ENCODE assay signal across 8 cellular contexts in genomic region chr11:8206251-8207079, GRCh38. TPM values are rescaled to one million over a fixed set of nuclear protein-coding genes. Genes with fewer than 3 reads are reported as not detected.
DNase-seq lines count a peak whose midpoint lies in the region; ATAC-seq and TF ChIP-seq lines count a peak whose summit lies in the region.

No MANE protein-coding gene starts in this region.

- no peak overlapping the region for H3K27ac ChIP-seq in GM23338 (ENCODE audit: low read depth)
- H3K27ac ChIP-seq in trophoblast cell (ENCODE audit: low read depth, low read length): no peak overlapping the region

- DNase-seq in GM23338 (ENCODE audit: low spot score): peak; percentile 70
- peak; percentile 46 for DNase-seq in NOMO-1 treated with dmso at 0.1 percent for 144 hours (lab: John Stamatoyannopoulos, UW; ENCODE audit: unreplicated experiment)
- peak; percentile 22 for DNase-seq in fibroblast of pulmonary artery (ENCODE audit: low read depth)
- DNase-seq in trophoblast cell: peak; percentile 28 to 69
- no peak for DNase-seq in NCI-H1930 (lab: John Stamatoyannopoulos, UW)
- DNase-seq in activated T-helper 1 cell treated with anti-CD3 and anti-CD28 coated beads, Interleukin-12 subunit alpha, Interleukin-12 subunit beta, Interleukin-2, Interleukin-4 antibody, amounts not matched to agents 30 ng/mL and 10 ng/mL and 1 ng/mL, durations not matched to agents 14 hours and 24 hours and 36 hours (ENCODE audit: low spot score): no peak
- no peak for DNase-seq in GM20000 (ENCODE audit: low spot score)

- H3K9me3 Mint-ChIP-seq in GM23338: no peaks in the 10 kb centered on the region
- H3K9me3 Mint-ChIP-seq in activated T-helper 1 cell treated with anti-CD3 and anti-CD28 coated beads, Interleukin-12 subunit alpha, Interleukin-12 subunit beta, Interleukin-2, Interleukin-4 antibody, amounts not matched to agents 30 ng/mL and 10 ng/mL and 1 ng/mL, durations not matched to agents 14 hours and 24 hours and 36 hours: no peaks in the 10 kb centered on the region

- peak overlapping the region; percentile 99 for H2AFZ ChIP-seq in GM23338
- no peak overlapping the region for H2AFZ ChIP-seq in trophoblast cell (ENCODE audit: insufficient read depth, low read length, poor library complexity)

- H3K27me3 Mint-ChIP-seq in GM23338 (ENCODE audit: insufficient read depth, low read depth, poor library complexity): peaks cover 11% of the 10 kb centered on the region
- peaks cover 7% of the 10 kb centered on the region for H3K27me3 Mint-ChIP-seq in activated T-helper 1 cell treated with anti-CD3 and anti-CD28 coated beads, Interleukin-12 subunit alpha, Interleukin-12 subunit beta, Interleukin-2, Interleukin-4 antibody, amounts not matched to agents 30 ng/mL and 10 ng/mL and 1 ng/mL, durations not matched to agents 14 hours and 24 hours and 36 hours (ENCODE audit: insufficient read depth)

- H3K4ac ChIP-seq in trophoblast cell (ENCODE audit: low read depth, low read length): no peak overlapping the region

- H3K27me3 ChIP-seq in GM23338 (ENCODE audit: insufficient read depth) (no peaks in the 10 kb centered on the region), trophoblast cell (ENCODE audit: insufficient read depth, low read length) (no peaks in the 10 kb centered on the region)

- no peak overlapping the region for H4K91ac ChIP-seq in trophoblast cell (ENCODE audit: low read depth, low read length)

- no peaks in the 10 kb centered on the region for H3K9me3 ChIP-seq in trophoblast cell (ENCODE audit: insufficient read depth, low read depth, low read length)

- H3K27ac Mint-ChIP-seq in GM23338: no peak overlapping the region
- H3K27ac Mint-ChIP-seq in activated T-helper 1 cell treated with anti-CD3 and anti-CD28 coated beads, Interleukin-12 subunit alpha, Interleukin-12 subunit beta, Interleukin-2, Interleukin-4 antibody, amounts not matched to agents 30 ng/mL and 10 ng/mL and 1 ng/mL, durations not matched to agents 14 hours and 24 hours and 36 hours: no peak overlapping the region

- H2BK5ac ChIP-seq in trophoblast cell (ENCODE audit: low read depth, low read length, poor library complexity): no peak overlapping the region

- intact Hi-C loops in activated T-helper 1 cell treated with anti-CD3 and anti-CD28 coated beads, Interleukin-12 subunit alpha, Interleukin-12 subunit beta, Interleukin-2, Interleukin-4 antibody, amounts not matched to agents 30 ng/mL and 10 ng/mL and 1 ng/mL, durations not matched to agents 14 hours and 24 hours and 36 hours (cut with micrococcal nuclease): no loop called here

- H3K79me1 ChIP-seq in trophoblast cell (ENCODE audit: low read length): no peaks in the 10 kb centered on the region

- no peak overlapping the region for H3K18ac ChIP-seq in trophoblast cell (ENCODE audit: low read length)

- H3K36me3 ChIP-seq in GM23338 (ENCODE audit: insufficient read depth) (no peaks in the 10 kb centered on the region), trophoblast cell (ENCODE audit: control insufficient read depth in 1 of 2, insufficient read depth in 2 of 2, low read length in 2 of 2) (no peaks in the 10 kb centered on the region)

- H3K9ac ChIP-seq in trophoblast cell (ENCODE audit: low read length): no peak overlapping the region

- H3K4me2 ChIP-seq in GM23338: no peak overlapping the region
- H3K4me2 ChIP-seq in trophoblast cell (ENCODE audit: low read length): no peak overlapping the region

- H3K9me2 ChIP-seq in GM23338 (ENCODE audit: insufficient read depth): 0 out of 2 replicates have a peak, but pooled peaks cover 6% of the 10 kb centered on the region

- H3K4me3 ChIP-seq in GM23338 (no peak overlapping the region), fibroblast of pulmonary artery (replicated peaks; ENCODE audit: low read depth, low read length) (no peak overlapping the region), trophoblast cell (ENCODE audit: low read depth, low read length) (no peak overlapping the region)

- no peak overlapping the region for H2BK120ac ChIP-seq in trophoblast cell (ENCODE audit: insufficient read depth, low read length, poor library complexity)

- H3K23ac ChIP-seq in trophoblast cell (ENCODE audit: low read length): no peak overlapping the region

- no peak overlapping the region for H3K14ac ChIP-seq in trophoblast cell (ENCODE audit: low read length)

- no peak overlapping the region for H2BK12ac ChIP-seq in trophoblast cell (ENCODE audit: low read length)

- no peak overlapping the region for H3K4me3 Mint-ChIP-seq in GM23338
- H3K4me3 Mint-ChIP-seq in activated T-helper 1 cell treated with anti-CD3 and anti-CD28 coated beads, Interleukin-12 subunit alpha, Interleukin-12 subunit beta, Interleukin-2, Interleukin-4 antibody, amounts not matched to agents 30 ng/mL and 10 ng/mL and 1 ng/mL, durations not matched to agents 14 hours and 24 hours and 36 hours: no peak overlapping the region

- H2AK5ac ChIP-seq in trophoblast cell (ENCODE audit: low read length): no peak overlapping the region

- no peaks in the 10 kb centered on the region for H4K20me1 ChIP-seq in GM23338 (replicated peaks; ENCODE audit: insufficient read depth)

- H4K8ac ChIP-seq in trophoblast cell (ENCODE audit: low read depth, low read length): no peak overlapping the region

- peaks cover 18% of the 10 kb centered on the region for H3K4me1 Mint-ChIP-seq in GM23338
- no peaks in the 10 kb centered on the region for H3K4me1 Mint-ChIP-seq in activated T-helper 1 cell treated with anti-CD3 and anti-CD28 coated beads, Interleukin-12 subunit alpha, Interleukin-12 subunit beta, Interleukin-2, Interleukin-4 antibody, amounts not matched to agents 30 ng/mL and 10 ng/mL and 1 ng/mL, durations not matched to agents 14 hours and 24 hours and 36 hours (ENCODE audit: low read depth)

- no peak overlapping the region for H4K12ac ChIP-seq in trophoblast cell (ENCODE audit: low read depth, low read length)

- TF ChIP-seq CTCF in GM23338 (conservative IDR thresholded peaks at IDR 0.05; ENCODE audit: low read depth in 2 of 2): no peak
- no peak for TF ChIP-seq CTCF in fibroblast of pulmonary artery (IDR thresholded peaks at IDR 0.05; ENCODE audit: low read length, missing control alignments)
- TF ChIP-seq CTCF in GM20000 (IDR thresholded peaks at IDR 0.05; ENCODE audit: extremely low read depth, missing control alignments): no peak

- WGBS in trophoblast cell (ENCODE audit: extremely low coverage, insufficient coverage, insufficient read length): no CpG with 5 or more reads among the region's 31 CpGs

- no peaks in the 10 kb centered on the region for H3K36me3 Mint-ChIP-seq in GM23338 (ENCODE audit: low read depth)
- H3K36me3 Mint-ChIP-seq in activated T-helper 1 cell treated with anti-CD3 and anti-CD28 coated beads, Interleukin-12 subunit alpha, Interleukin-12 subunit beta, Interleukin-2, Interleukin-4 antibody, amounts not matched to agents 30 ng/mL and 10 ng/mL and 1 ng/mL, durations not matched to agents 14 hours and 24 hours and 36 hours (ENCODE audit: low read depth): no peaks in the 10 kb centered on the region

- no peaks in the 10 kb centered on the region for H3K79me2 ChIP-seq in GM23338 (replicated peaks; ENCODE audit: insufficient read depth)
- no peaks in the 10 kb centered on the region for H3K79me2 ChIP-seq in trophoblast cell (ENCODE audit: control insufficient read depth, insufficient read depth, low read length, poor library complexity)

- ATAC-seq in GM23338: peak; percentile 69
- no peak for ATAC-seq in GM21447 (IDR thresholded peaks at IDR 0.05; ENCODE audit: unreplicated experiment)

- no peaks in the 10 kb centered on the region for H3K4me1 ChIP-seq in GM23338 (ENCODE audit: insufficient read depth)
- peaks cover 3 to 5% of the 10 kb centered on the region in 2 experiments for H3K4me1 ChIP-seq in trophoblast cell (ENCODE audit: control insufficient read depth in 1 of 2, insufficient read depth in 2 of 2, low read length in 2 of 2)

- H3F3A ChIP-seq in GM23338 (replicated peaks; ENCODE audit: low read depth): no peaks in the 10 kb centered on the region

TF ChIP-seq in GM23338, 12 proteins besides CTCF, POLR2A, EP300 and RAD21 (continues in another document):
- TF ChIP-seq, protein P1, sequence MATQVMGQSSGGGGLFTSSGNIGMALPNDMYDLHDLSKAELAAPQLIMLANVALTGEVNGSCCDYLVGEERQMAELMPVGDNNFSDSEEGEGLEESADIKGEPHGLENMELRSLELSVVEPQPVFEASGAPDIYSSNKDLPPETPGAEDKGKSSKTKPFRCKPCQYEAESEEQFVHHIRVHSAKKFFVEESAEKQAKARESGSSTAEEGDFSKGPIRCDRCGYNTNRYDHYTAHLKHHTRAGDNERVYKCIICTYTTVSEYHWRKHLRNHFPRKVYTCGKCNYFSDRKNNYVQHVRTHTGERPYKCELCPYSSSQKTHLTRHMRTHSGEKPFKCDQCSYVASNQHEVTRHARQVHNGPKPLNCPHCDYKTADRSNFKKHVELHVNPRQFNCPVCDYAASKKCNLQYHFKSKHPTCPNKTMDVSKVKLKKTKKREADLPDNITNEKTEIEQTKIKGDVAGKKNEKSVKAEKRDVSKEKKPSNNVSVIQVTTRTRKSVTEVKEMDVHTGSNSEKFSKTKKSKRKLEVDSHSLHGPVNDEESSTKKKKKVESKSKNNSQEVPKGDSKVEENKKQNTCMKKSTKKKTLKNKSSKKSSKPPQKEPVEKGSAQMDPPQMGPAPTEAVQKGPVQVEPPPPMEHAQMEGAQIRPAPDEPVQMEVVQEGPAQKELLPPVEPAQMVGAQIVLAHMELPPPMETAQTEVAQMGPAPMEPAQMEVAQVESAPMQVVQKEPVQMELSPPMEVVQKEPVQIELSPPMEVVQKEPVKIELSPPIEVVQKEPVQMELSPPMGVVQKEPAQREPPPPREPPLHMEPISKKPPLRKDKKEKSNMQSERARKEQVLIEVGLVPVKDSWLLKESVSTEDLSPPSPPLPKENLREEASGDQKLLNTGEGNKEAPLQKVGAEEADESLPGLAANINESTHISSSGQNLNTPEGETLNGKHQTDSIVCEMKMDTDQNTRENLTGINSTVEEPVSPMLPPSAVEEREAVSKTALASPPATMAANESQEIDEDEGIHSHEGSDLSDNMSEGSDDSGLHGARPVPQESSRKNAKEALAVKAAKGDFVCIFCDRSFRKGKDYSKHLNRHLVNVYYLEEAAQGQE (IDR thresholded peaks at IDR 0.05; ENCODE audit: unreplicated experiment): no peak
- no peak for TF ChIP-seq CREB1 (CRISPR knock-in tag; IDR thresholded peaks at IDR 0.05; ENCODE audit: low read depth)

RNA-seq across cellular contexts. Expression of gene RIC3, which starts 37.6 kb away (rescaled TPM):
- 17.8 and 27.4 TPM in 2 replicates for total RNA-seq in GM23338 (2014; rRNA removed; shearing (Covaris generic))
- 21.1 and 21.3 TPM in 2 replicates for polyA plus RNA-seq in GM23338 (2016; fragmentation: Nextera tagmentation; extraction: Ambion mirVana)
- polyA plus RNA-seq in trophoblast cell (2013): 1.0 and 1.2 TPM in 2 replicates
- total RNA-seq in activated T-helper 1 cell treated with anti-CD3 and anti-CD28 coated beads, Interleukin-12 subunit alpha, Interleukin-12 subunit beta, Interleukin-2, Interleukin-4 antibody, amounts not matched to agents 30 ng/mL and 10 ng/mL and 1 ng/mL, durations not matched to agents 14 hours and 24 hours and 36 hours: 4.7 and 7.4 TPM in 2 replicates

RNA-seq across cellular contexts. Expression of gene LMO1, which starts 57.2 kb away (rescaled TPM):
- total RNA-seq in GM23338 (2014; rRNA removed; shearing (Covaris generic)): not detected in 2 replicates
- 0.19 and 0.40 TPM in 2 replicates for polyA plus RNA-seq in GM23338 (2016; fragmentation: Nextera tagmentation; extraction: Ambion mirVana)
- 9.5 and 10.1 TPM in 2 replicates for polyA plus RNA-seq in trophoblast cell (2013)
- total RNA-seq in activated T-helper 1 cell treated with anti-CD3 and anti-CD28 coated beads, Interleukin-12 subunit alpha, Interleukin-12 subunit beta, Interleukin-2, Interleukin-4 antibody, amounts not matched to agents 30 ng/mL and 10 ng/mL and 1 ng/mL, durations not matched to agents 14 hours and 24 hours and 36 hours: not detected in 2 replicates

Comparison
In these comparisons a context has a peak if more than half of its experiments do, and no peak if none do; other contexts are left out.
1. DNase-seq: peak in GM23338 (single experiment), NOMO-1 treated with dmso at 0.1 percent for 144 hours (single experiment), fibroblast of pulmonary artery (single experiment) and trophoblast cell (2 of 2); none in NCI-H1930 (0 of 2), activated T-helper 1 cell treated with anti-CD3 and anti-CD28 coated beads, Interleukin-12 subunit alpha, Interleukin-12 subunit beta, Interleukin-2, Interleukin-4 antibody, amounts not matched to agents 30 ng/mL and 10 ng/mL and 1 ng/mL, durations not matched to agents 14 hours and 24 hours and 36 hours (single experiment) and GM20000 (single experiment).